Comparison of ENCODE assay signal across 1 cellular context in genomic region chr2:105778344-105778607, GRCh38.
TF ChIP-seq lines count a peak whose summit lies in the region.

No MANE protein-coding gene starts in this region.

TF ChIP-seq in H1, 55 proteins besides CTCF, POLR2A, EP300 and RAD21:
- TF ChIP-seq TCF12 (IDR thresholded peaks at IDR 0.05; ENCODE audit: low read depth, low read length) = no peak
- TF ChIP-seq ASH2L (IDR thresholded peaks at IDR 0.05; ENCODE audit: low read length) = no peak
- no peak for TF ChIP-seq YY1 (IDR thresholded peaks at IDR 0.05; ENCODE audit: low read depth, low read length)
- TF ChIP-seq CHD7 (IDR thresholded peaks at IDR 0.05; ENCODE audit: insufficient replicate concordance, low read length) = no peak
- TF ChIP-seq RXRA (IDR thresholded peaks at IDR 0.05; ENCODE audit: insufficient read depth, low read depth, low read length) = no peak
- TF ChIP-seq RFX5 (IDR thresholded peaks at IDR 0.05; ENCODE audit: borderline replicate concordance, low read depth, low read length) = no peak
- no peak for TF ChIP-seq POU5F1 (IDR thresholded peaks at IDR 0.05; ENCODE audit: low read depth, low read length)
- TF ChIP-seq SIN3A (conservative IDR thresholded peaks at IDR 0.05 in 1 of 2, IDR thresholded peaks at IDR 0.05 in 1 of 2; ENCODE audit: low read depth in 1 of 2, low read length in 2 of 2) = no peak
- TF ChIP-seq, protein P1, sequence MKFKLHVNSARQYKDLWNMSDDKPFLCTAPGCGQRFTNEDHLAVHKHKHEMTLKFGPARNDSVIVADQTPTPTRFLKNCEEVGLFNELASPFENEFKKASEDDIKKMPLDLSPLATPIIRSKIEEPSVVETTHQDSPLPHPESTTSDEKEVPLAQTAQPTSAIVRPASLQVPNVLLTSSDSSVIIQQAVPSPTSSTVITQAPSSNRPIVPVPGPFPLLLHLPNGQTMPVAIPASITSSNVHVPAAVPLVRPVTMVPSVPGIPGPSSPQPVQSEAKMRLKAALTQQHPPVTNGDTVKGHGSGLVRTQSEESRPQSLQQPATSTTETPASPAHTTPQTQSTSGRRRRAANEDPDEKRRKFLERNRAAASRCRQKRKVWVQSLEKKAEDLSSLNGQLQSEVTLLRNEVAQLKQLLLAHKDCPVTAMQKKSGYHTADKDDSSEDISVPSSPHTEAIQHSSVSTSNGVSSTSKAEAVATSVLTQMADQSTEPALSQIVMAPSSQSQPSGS (IDR thresholded peaks at IDR 0.05; ENCODE audit: low read length) = no peak
- TF ChIP-seq BACH1 (IDR thresholded peaks at IDR 0.05; ENCODE audit: low read length) = no peak
- no peak for TF ChIP-seq SAP30 (IDR thresholded peaks at IDR 0.05; ENCODE audit: insufficient read depth, insufficient replicate concordance, low read length)
- no peak for TF ChIP-seq NRF1 (IDR thresholded peaks at IDR 0.05; ENCODE audit: low read depth, low read length)
- TF ChIP-seq CREB1 (IDR thresholded peaks at IDR 0.05) = no peak
- TF ChIP-seq KDM1A (IDR thresholded peaks at IDR 0.05; ENCODE audit: borderline replicate concordance, low read length) = no peak
- TF ChIP-seq TAF1 (IDR thresholded peaks at IDR 0.05; ENCODE audit: low read depth, low read length) = no peak
- no peak for TF ChIP-seq GABPA (IDR thresholded peaks at IDR 0.05; ENCODE audit: borderline replicate concordance, insufficient read depth, low read length)
- no peak for TF ChIP-seq ZNF274 (IDR thresholded peaks at IDR 0.05; ENCODE audit: borderline replicate concordance, extremely low read depth, low read length)
- no peak for TF ChIP-seq NANOG (IDR thresholded peaks at IDR 0.05; ENCODE audit: insufficient read depth, low read depth, low read length, poor library complexity, severe bottlenecking)
- no peak for TF ChIP-seq RBBP5 (IDR thresholded peaks at IDR 0.05; ENCODE audit: borderline replicate concordance, low read depth, low read length)
TF ChIP-seq in H1: peak in this region for 0.
